ENCODE assay signal across 20 cellular contexts in genomic region chr10:71053169-71053895, GRCh38.
DNase-seq lines count a peak whose midpoint lies in the region; ATAC-seq and TF ChIP-seq lines count a peak whose summit lies in the region.
"Had no signal": no experiment of that assay in that cellular context is flagged by ENCODE, and none has a peak within 500 bp of the region (broad histone marks: within the 10 kb centered on the region; RNA-seq: fewer than 3 reads in every experiment).

No MANE protein-coding gene starts in this region.

- peak overlapping the region; percentile 25 for H3K9ac ChIP-seq in neuronal stem cell (ENCODE audit: low read depth, low read length, poor library complexity)
- H3K9ac ChIP-seq: GM23248 had no signal

- H3K9me3 Mint-ChIP-seq in chondrocyte (ENCODE audit: low read depth) (no peaks in the 10 kb centered on the region), MCF 10A (ENCODE audit: unreplicated experiment) (no peaks in the 10 kb centered on the region)

- H2BK15ac ChIP-seq in neuronal stem cell (ENCODE audit: low read length) = peak overlapping the region; percentile 35

- H3K4me1 ChIP-seq in cardiac muscle cell (ENCODE audit: low read depth) (no peaks in the 10 kb centered on the region), left ventricle myocardium inferior (peaks cover 3% of the 10 kb centered on the region), neuronal stem cell (ENCODE audit: control insufficient read depth in 2 of 2, insufficient read depth in 1 of 2, low read depth in 1 of 2, low read length in 2 of 2) (peaks cover 0 to 4% of the 10 kb centered on the region in 2 donors), upper lobe of left lung (no peaks in the 10 kb centered on the region)
- H3K4me1 ChIP-seq: A549 had no signal

- DNase-seq in cardiac muscle cell (ENCODE audit: low read depth in 1 of 2, low spot score in 1 of 2) = no peak
- no peak for DNase-seq in left ventricle myocardium inferior
- DNase-seq in chondrocyte (ENCODE audit: low spot score) = peak; percentile 75
- DNase-seq in neuronal stem cell (ENCODE audit: low spot score) = no peak
- no peak for DNase-seq in MCF 10A (ENCODE audit: unreplicated experiment)
- no peak for DNase-seq in COLO668 (lab: John Stamatoyannopoulos, UW; ENCODE audit: unreplicated experiment)
- no peak for DNase-seq in upper lobe of left lung
- DNase-seq: AML-193; Calu3; CD4-positive, alpha-beta memory T cell; DMS53; DND-41; EL; GM23248; HCEC 1CT had no signal

- no peak overlapping the region for H3K4me2 ChIP-seq in neuronal stem cell (ENCODE audit: insufficient read depth, low read length, poor library complexity, severe bottlenecking)
- H3K4me2 ChIP-seq: A549 had no signal

- no CpG with 5 or more reads among the region's 10 CpGs for WGBS in neuronal stem cell (ENCODE audit: extremely low coverage in 2 of 2, insufficient read length in 2 of 2, insufficient replicate concordance in 1 of 2), 2 donors
- WGBS in upper lobe of left lung, 2 donors = 84 to 89% methylated on average over 5 to 10 of the region's 10 CpGs

- POLR2A ChIA-PET in MCF 10A (lab: Yijun Ruan, JAX) = interaction anchor here (0.9 kb wide), 1 partner anchor 92 kb away, joined by 4 read pairs; no protein-coding TSS in a partner anchor

- H2BK120ac ChIP-seq in neuronal stem cell (ENCODE audit: low read depth, low read length) = peak overlapping the region; percentile 72

- peaks cover 38% of the 10 kb centered on the region for H3K27me3 Mint-ChIP-seq in chondrocyte (ENCODE audit: low read depth)
- peaks cover 71% of the 10 kb centered on the region for H3K27me3 Mint-ChIP-seq in MCF 10A (ENCODE audit: insufficient read depth, unreplicated experiment)

- H2AK5ac ChIP-seq in neuronal stem cell (ENCODE audit: low read depth, low read length) = peak overlapping the region; percentile 31

- no peak overlapping the region for H3K23ac ChIP-seq in neuronal stem cell (ENCODE audit: low read depth, low read length, poor library complexity)

- peak overlapping the region; percentile 66 for H2BK12ac ChIP-seq in neuronal stem cell (ENCODE audit: low read length)

- H2BK5ac ChIP-seq in neuronal stem cell (ENCODE audit: low read length) = peak overlapping the region; percentile 46

- no peak overlapping the region for H2AFZ ChIP-seq in neuronal stem cell (ENCODE audit: low read length)
- H2AFZ ChIP-seq: GM23248 had no signal

- H3K36me3 Mint-ChIP-seq in chondrocyte (ENCODE audit: low read depth) = peaks cover 1% of the 10 kb centered on the region
- no peaks in the 10 kb centered on the region for H3K36me3 Mint-ChIP-seq in MCF 10A (ENCODE audit: insufficient read depth, unreplicated experiment)
- H3K36me3 Mint-ChIP-seq: CD14-positive monocyte; CD4-positive, alpha-beta memory T cell had no signal

- H3K36me3 ChIP-seq in cardiac muscle cell (no peaks in the 10 kb centered on the region), left ventricle myocardium inferior (no peaks in the 10 kb centered on the region), neuronal stem cell (replicated peaks in 1 of 2; ENCODE audit: control insufficient read depth in 2 of 2, insufficient read depth in 2 of 2, low read length in 2 of 2) (peaks cover 0 to 1% of the 10 kb centered on the region in 2 donors), upper lobe of left lung (no peaks in the 10 kb centered on the region)

- BruUV-seq in MCF 10A (replicated peaks; lab: Mats Ljungman, UMichigan) = no TSS peak

- intact Hi-C loops in left ventricle myocardium inferior (cut with micrococcal nuclease) = no loop called here
- intact Hi-C loops in MCF 10A (cut with micrococcal nuclease) = no loop called here

- no peak overlapping the region for H3K4me3 ChIP-seq in cardiac muscle cell
- no peak overlapping the region for H3K4me3 ChIP-seq in left ventricle myocardium inferior
- H3K4me3 ChIP-seq in neuronal stem cell (ENCODE audit: low read length in 2 of 2) = no peak overlapping the region
- no peak overlapping the region for H3K4me3 ChIP-seq in upper lobe of left lung
- H3K4me3 ChIP-seq: A549, GM12878, GM23248 had no signal

- CTCF ChIA-PET in MCF 10A (lab: Yijun Ruan, JAX) = interaction anchor here (0.6 kb wide), 1 partner anchor 21 kb away, joined by 3 read pairs; no protein-coding TSS in a partner anchor

- H3K9me3 ChIP-seq in cardiac muscle cell (ENCODE audit: low read depth) (no peaks in the 10 kb centered on the region), left ventricle myocardium inferior (replicated peaks) (no peaks in the 10 kb centered on the region), neuronal stem cell (replicated peaks in 1 of 2; ENCODE audit: control insufficient read depth in 2 of 2, insufficient read depth in 1 of 2, low read depth in 1 of 2, low read length in 2 of 2) (no peaks in the 10 kb centered on the region), upper lobe of left lung (no peaks in the 10 kb centered on the region)
- H3K9me3 ChIP-seq: A549 had no signal

- ATAC-seq in upper lobe of left lung (ENCODE audit: low FRiP score in 2 of 2) = no peak
- ATAC-seq: A549, GM12878 had no signal

- H3K18ac ChIP-seq in neuronal stem cell (ENCODE audit: low read length) = peak overlapping the region; percentile 77

- TF ChIP-seq POLR2A in upper lobe of left lung (IDR thresholded peaks at IDR 0.05) = no peak

- H3K27me3 ChIP-seq in cardiac muscle cell = no peaks in the 10 kb centered on the region
- H3K27me3 ChIP-seq in left ventricle myocardium inferior (ENCODE audit: low read depth) = peaks cover 15% of the 10 kb centered on the region
- peaks cover 0 to 20% (median 0%) of the 10 kb centered on the region in 3 experiments for H3K27me3 ChIP-seq in neuronal stem cell (ENCODE audit: control insufficient read depth in 3 of 3, insufficient read depth in 3 of 3, low read depth in 1 of 3, low read length in 3 of 3)
- no peaks in the 10 kb centered on the region for H3K27me3 ChIP-seq in upper lobe of left lung

- TF ChIP-seq CTCF in cardiac muscle cell (IDR thresholded peaks at IDR 0.05; ENCODE audit: low read depth, low read length) = no peak
- no peak for TF ChIP-seq CTCF in left ventricle myocardium inferior (IDR thresholded peaks at IDR 0.05; ENCODE audit: borderline replicate concordance)
- TF ChIP-seq CTCF in chondrocyte (IDR thresholded peaks at IDR 0.05) = no peak
- TF ChIP-seq CTCF in MCF 10A (IDR thresholded peaks at IDR 0.05; ENCODE audit: unreplicated experiment) = no peak
- no peak for TF ChIP-seq CTCF in upper lobe of left lung (IDR thresholded peaks at IDR 0.05)

- H3K4ac ChIP-seq in neuronal stem cell (ENCODE audit: low read length) = no peak overlapping the region

- H3K79me1 ChIP-seq in neuronal stem cell (ENCODE audit: low read depth, low read length) = no peaks in the 10 kb centered on the region

- no peak for TF ChIP-seq EP300 in upper lobe of left lung (IDR thresholded peaks at IDR 0.05)

- H4K91ac ChIP-seq in neuronal stem cell (ENCODE audit: low read depth, low read length, poor library complexity) = no peak overlapping the region

- H3K27ac ChIP-seq in cardiac muscle cell (peak overlapping the region; percentile 43), left ventricle myocardium inferior (replicated peaks) (no peak overlapping the region), neuronal stem cell (replicated peaks; ENCODE audit: low read length) (no peak overlapping the region), upper lobe of left lung (no peak overlapping the region)
- H3K27ac ChIP-seq: 22Rv1, A549, GM23248, HL-60 had no signal

- H3K14ac ChIP-seq in neuronal stem cell (ENCODE audit: low read length) = no peak overlapping the region

- H4K8ac ChIP-seq in neuronal stem cell (ENCODE audit: low read depth, low read length) = no peak overlapping the region

- H3K4me3 Mint-ChIP-seq in chondrocyte (ENCODE audit: unreplicated experiment) (no peak overlapping the region), MCF 10A (ENCODE audit: unreplicated experiment) (no peak overlapping the region)
- H3K4me3 Mint-ChIP-seq: CD14-positive monocyte; CD4-positive, alpha-beta memory T cell had no signal

- H3K4me1 Mint-ChIP-seq in chondrocyte (ENCODE audit: low read depth) = no peaks in the 10 kb centered on the region
- no peaks in the 10 kb centered on the region for H3K4me1 Mint-ChIP-seq in MCF 10A (ENCODE audit: insufficient read depth, unreplicated experiment)
- H3K4me1 Mint-ChIP-seq: CD14-positive monocyte; CD4-positive, alpha-beta memory T cell had no signal

- H3K27ac Mint-ChIP-seq in chondrocyte (ENCODE audit: unreplicated experiment) = no peak overlapping the region
- H3K27ac Mint-ChIP-seq in MCF 10A (ENCODE audit: low read depth, unreplicated experiment) = no peak overlapping the region
- H3K27ac Mint-ChIP-seq: CD14-positive monocyte; CD4-positive, alpha-beta memory T cell had no signal
